8 cellular contexts compared by ENCODE assay signal in the genomic region with DNA sequence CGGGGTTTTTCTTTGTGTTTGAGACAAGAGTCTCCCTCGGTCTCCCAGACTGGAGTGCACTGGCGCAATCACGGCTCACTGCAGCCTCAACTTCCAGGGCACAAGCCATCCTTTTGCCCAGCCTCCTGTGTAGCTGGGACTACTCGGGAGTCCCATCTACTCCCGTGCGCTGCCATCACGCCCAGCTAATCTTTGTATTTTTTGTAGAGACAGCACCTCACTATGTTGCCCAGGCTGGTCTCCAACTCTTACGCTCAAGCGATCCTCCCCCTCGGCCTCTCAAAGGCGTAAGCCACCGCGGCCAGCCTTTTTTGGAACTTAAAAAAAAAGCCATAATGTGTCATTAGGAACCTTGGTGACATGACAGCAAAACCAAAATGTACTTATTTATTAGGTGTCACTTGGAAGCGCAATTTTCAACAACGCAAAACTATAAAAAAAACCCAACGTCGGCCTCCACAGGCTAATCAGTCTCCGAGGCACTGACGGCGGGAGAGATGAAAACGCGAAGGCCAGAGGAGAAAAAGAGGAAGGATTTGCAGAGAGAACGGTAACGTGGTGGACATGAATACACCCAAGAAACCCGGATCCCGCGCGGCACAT. TPM values are rescaled to one million over a fixed set of nuclear protein-coding genes. Genes with fewer than 3 reads are reported as not detected.
A peak's percentile ranks its signal among the peaks of the same experiment; 100 is the strongest.
DNase-seq lines count a peak whose midpoint lies in the region; ATAC-seq and TF ChIP-seq lines count a peak whose summit lies in the region.

No MANE protein-coding gene starts in this region.

- no peaks in the 10 kb centered on the region for H3K9me3 ChIP-seq in OCI-LY1 (ENCODE audit: low read length)
- no peaks in the 10 kb centered on the region for H3K9me3 ChIP-seq in ascending aorta
- H3K9me3 ChIP-seq in spleen: no peaks in the 10 kb centered on the region

- H3K4me1 ChIP-seq in OCI-LY1 (ENCODE audit: insufficient read depth, low read length, severe bottlenecking) (peaks cover 57% of the 10 kb centered on the region), ascending aorta (peaks cover 2% of the 10 kb centered on the region in 2 donors), spleen (peaks cover 21 to 69% (median 47%) of the 10 kb centered on the region in 6 donors)

- DNase-seq in GM06990 (ENCODE audit: extremely low read depth, insufficient read length): peak; percentile 23
- peak in 1 of 2 donors; percentile 77 for DNase-seq in ascending aorta (ENCODE audit: low spot score in 2 of 2)
- no peak for DNase-seq in immature natural killer cell
- peak; percentile 81 for DNase-seq in spleen
- DNase-seq in omental fat pad (ENCODE audit: low spot score): no peak

- H3K4me1 Mint-ChIP-seq in immature natural killer cell: peaks cover 42 to 45% of the 10 kb centered on the region in 2 donors

- H3K36me3 ChIP-seq in GM06990 (ENCODE audit: control insufficient read depth, insufficient read depth, low read length) (no peaks in the 10 kb centered on the region), OCI-LY1 (ENCODE audit: insufficient read depth, low read length) (peaks cover 31% of the 10 kb centered on the region), ascending aorta (no peaks in the 10 kb centered on the region), spleen (peaks cover 0 to 1% (median 0%) of the 10 kb centered on the region in 6 donors)

- ATAC-seq in HG03342 (IDR thresholded peaks at IDR 0.05; ENCODE audit: unreplicated experiment): no peak
- no peak for ATAC-seq in GM21528 (IDR thresholded peaks at IDR 0.05; ENCODE audit: low FRiP score, unreplicated experiment)
- ATAC-seq in omental fat pad (ENCODE audit: low FRiP score): no peak

- 26 to 33% (median 32%) methylated on average over 29 of the region's 29 CpGs for WGBS in spleen, 5 donors

- no peak overlapping the region for H2AFZ ChIP-seq in OCI-LY1 (ENCODE audit: low read length)

- peak overlapping the region; percentile 95 for H3K9ac ChIP-seq in OCI-LY1 (ENCODE audit: low read length)

- H3K79me2 ChIP-seq in OCI-LY1 (ENCODE audit: insufficient read depth, low read length): peaks cover 40% of the 10 kb centered on the region

- no peaks in the 10 kb centered on the region for H3K9me2 ChIP-seq in OCI-LY1 (ENCODE audit: low read depth, low read length)

- no peak for TF ChIP-seq CTCF in GM06990 (IDR thresholded peaks at IDR 0.05; ENCODE audit: insufficient read depth, low read length, poor library complexity, severe bottlenecking)
- TF ChIP-seq CTCF in OCI-LY1 (IDR thresholded peaks at IDR 0.05; ENCODE audit: low read length): no peak
- peak in 1 of 3 experiments; percentile 4 for TF ChIP-seq CTCF in ascending aorta (IDR thresholded peaks at IDR 0.05)
- no peak for TF ChIP-seq CTCF in spleen (IDR thresholded peaks at IDR 0.05 in 8 of 11, conservative IDR thresholded peaks at IDR 0.05 in 3 of 11)
- TF ChIP-seq CTCF in omental fat pad (IDR thresholded peaks at IDR 0.05): no peak

- no peaks in the 10 kb centered on the region for H4K20me1 ChIP-seq in OCI-LY1 (ENCODE audit: insufficient read depth, low read length)

- H3K27me3 ChIP-seq in GM06990 (replicated peaks; ENCODE audit: control insufficient read depth, insufficient read depth, low read length) (no peaks in the 10 kb centered on the region), OCI-LY1 (ENCODE audit: insufficient read depth, low read length) (no peaks in the 10 kb centered on the region), ascending aorta (no peaks in the 10 kb centered on the region), spleen (replicated peaks in 1 of 7) (no peaks in the 10 kb centered on the region)

- H3K4me2 ChIP-seq in OCI-LY1 (ENCODE audit: low read length): peak overlapping the region; percentile 78

- H3K27ac Mint-ChIP-seq in immature natural killer cell: peak overlapping the region; percentile 97 to 99 (median 99)

- H3K36me3 Mint-ChIP-seq in immature natural killer cell: no peaks in the 10 kb centered on the region

- H3K27ac ChIP-seq in OCI-LY1 (ENCODE audit: low read depth, low read length, poor library complexity, severe bottlenecking) (peak overlapping the region; percentile 96), ascending aorta (peak overlapping the region; percentile 100), spleen (peak overlapping the region; percentile 99 to 100 (median 99))

- H3K27me3 Mint-ChIP-seq in immature natural killer cell (ENCODE audit: low read depth in 3 of 3): peaks cover 4 to 18% (median 16%) of the 10 kb centered on the region in 3 donors

- intact Hi-C loops in ascending aorta (cut with DNase I): loop anchor here (1.0 to 5.0 kb wide), 5 partner anchors 256 to 569 kb away; a partner anchor contains a TSS
- intact Hi-C loops in spleen (cut with DNase I; ENCODE audit: low total_unique reads): no loop called here

- H3F3A ChIP-seq in OCI-LY1 (ENCODE audit: insufficient read depth, low read length): no peaks in the 10 kb centered on the region

- peak overlapping the region; percentile 98 to 100 (median 100) for H3K4me3 Mint-ChIP-seq in immature natural killer cell

- H3K4me3 ChIP-seq in GM06990 (replicated peaks; ENCODE audit: low read depth, low read length) (peak overlapping the region; percentile 85), OCI-LY1 (ENCODE audit: low read depth, low read length, poor library complexity, severe bottlenecking) (peak overlapping the region; percentile 91), ascending aorta (peak overlapping the region; percentile 94 to 98), spleen (peak overlapping the region; percentile 55 to 92 (median 78))

- TF ChIP-seq POLR2A in spleen (IDR thresholded peaks at IDR 0.05): no peak

- no peaks in the 10 kb centered on the region for H3K9me3 Mint-ChIP-seq in immature natural killer cell

RNA-seq across cellular contexts. Expression of a gene that starts 0.9 kb away (rescaled TPM):
- total RNA-seq in ascending aorta (12.6 TPM), spleen (100 to 1,000 TPM in 3 of 7 donors, 10 to 100 TPM in 4; 43.2 to 109 (median 79.9) TPM), omental fat pad (10 to 100 TPM; 52.4 to 72.2 (median 63.2) TPM)
- polyA plus RNA-seq in immature natural killer cell (100 to 1,000 TPM in 1 of 3 donors, 10 to 100 TPM in 2; 71.7 to 107 (median 85.5) TPM), spleen (100 to 1,000 TPM in 2 of 3 donors, 10 to 100 TPM in 1; 96.5 to 142 (median 112) TPM)

RNA-seq across cellular contexts. Expression of a gene that starts 1.8 kb away (rescaled TPM):
- 0.32 TPM for total RNA-seq in ascending aorta
- 1 to 10 TPM; 1.3 to 2.6 (median 1.5) TPM for polyA plus RNA-seq in immature natural killer cell
- 1 to 10 TPM; 1.7 to 6.9 (median 3.5) TPM for total RNA-seq in spleen
- polyA plus RNA-seq in spleen: 1 to 10 TPM in 2 of 3 donors, under 1 TPM in 1; 0.96 to 1.2 (median 1.2) TPM
- total RNA-seq in omental fat pad: 10 to 100 TPM in 1 of 4 donors, 1 to 10 TPM in 3; 4.9 to 12.3 (median 7.6) TPM

Comparison
In these comparisons a context has a peak if more than half of its experiments do, and no peak if none do; other contexts are left out.
1. DNase-seq: peak in GM06990 (single experiment) and spleen (single experiment); none in immature natural killer cell (0 of 3) and omental fat pad (single experiment).
2. Peak in every context shown above with its lines, with median percentiles within 50 percentile points of each other: H3K4me3 ChIP-seq and H3K27ac ChIP-seq.